8 cellular contexts compared by ENCODE assay signal in genomic region chr3:52455283-52456168, GRCh38. TPM values are rescaled to one million over a fixed set of nuclear protein-coding genes. Genes with fewer than 3 reads are reported as not detected.
DNase-seq lines count a peak whose midpoint lies in the region; ATAC-seq and TF ChIP-seq lines count a peak whose summit lies in the region.

NISCH (plus strand) TSS chr3:52455604; CDS start chr3:52455642, 38 bp downstream.

- peak within 1 kb of the TSS; percentile 96 for H3K9ac ChIP-seq in muscle layer of colon (ENCODE audit: low read length)

- ATAC-seq in CD8-positive, alpha-beta T cell, result peak; percentile 94
- peak; percentile 68 for ATAC-seq in GM19395 (IDR thresholded peaks at IDR 0.05; ENCODE audit: unreplicated experiment)

- H3K4me3 ChIP-seq in CD8-positive, alpha-beta T cell (ENCODE audit: low read depth, low read length), result peak within 1 kb of the TSS; percentile 86
- H3K4me3 ChIP-seq in OCI-LY7 (ENCODE audit: low read depth, low read length, poor library complexity, severe bottlenecking) (peak within 1 kb of the TSS; percentile 99), muscle layer of colon (ENCODE audit: low read depth in 1 of 2, low read length in 2 of 2) (peak within 1 kb of the TSS; percentile 87 to 90)

- peaks cover 43% of the 10 kb centered on the region for H3K4me1 Mint-ChIP-seq in CD8-positive, alpha-beta T cell (ENCODE audit: low read depth)

- BruUV-seq in OCI-LY7 (replicated peaks; lab: Mats Ljungman, UMichigan), result no TSS peak

- no peaks in the 10 kb centered on the region for H3K27me3 ChIP-seq in CD8-positive, alpha-beta T cell (ENCODE audit: insufficient read depth, low read length)
- no peaks in the 10 kb centered on the region for H3K27me3 ChIP-seq in muscle layer of colon (ENCODE audit: control insufficient read depth in 1 of 2, insufficient read depth in 2 of 2, low read length in 2 of 2)

- peaks cover 26% of the 10 kb centered on the region for H3K4me1 ChIP-seq in CD8-positive, alpha-beta T cell (ENCODE audit: insufficient read depth, low read length)
- H3K4me1 ChIP-seq in OCI-LY7 (ENCODE audit: insufficient read depth, low read length, poor library complexity, severe bottlenecking) (peaks cover 31% of the 10 kb centered on the region), muscle layer of colon (ENCODE audit: insufficient read depth, low read length) (peaks cover 24% of the 10 kb centered on the region)

- H3K36me3 ChIP-seq in CD8-positive, alpha-beta T cell (ENCODE audit: insufficient read depth, low read length), result peaks cover under 1% of the 10 kb centered on the region
- peaks cover 29% of the 10 kb centered on the region for H3K36me3 ChIP-seq in OCI-LY7 (ENCODE audit: insufficient read depth, low read length)
- peaks cover 19% of the 10 kb centered on the region for H3K36me3 ChIP-seq in muscle layer of colon (ENCODE audit: insufficient read depth, low read length)

- H4K20me1 ChIP-seq in OCI-LY7 (ENCODE audit: insufficient read depth, low read length), result no peaks in the 10 kb centered on the region

- CTCF ChIA-PET in CD8-positive, alpha-beta T cell (lab: Charles Lee), result interaction anchor here (0.7 to 3.9 kb wide), 2 partner anchors 8 to 10 kb away, joined by 3 to 28 read pairs; partner anchors contain the start of gene SEMA3G
- CTCF ChIA-PET in OCI-LY7 (lab: Charles Lee; ENCODE audit: unreplicated experiment), result interaction anchor here (0.6 kb wide), 1 partner anchor 49 kb away, joined by 3 read pairs; no protein-coding TSS in a partner anchor

- no peaks in the 10 kb centered on the region for H3K9me2 ChIP-seq in OCI-LY7 (ENCODE audit: insufficient read depth, low read length)

- H3K27ac Mint-ChIP-seq in CD8-positive, alpha-beta T cell, result peak within 1 kb of the TSS; percentile 99

- POLR2A ChIA-PET in CD8-positive, alpha-beta T cell (lab: Charles Lee), result interaction anchor here (0.7 to 1.1 kb wide), 2 partner anchors 44 to 799 kb away, joined by 3 to 5 read pairs; no protein-coding TSS in a partner anchor
- POLR2A ChIA-PET in OCI-LY7 (lab: Charles Lee), result no interaction called here

- no peaks in the 10 kb centered on the region for H3K9me3 Mint-ChIP-seq in CD8-positive, alpha-beta T cell

- peak within 1 kb of the TSS; percentile 91 for H3K4me3 Mint-ChIP-seq in CD8-positive, alpha-beta T cell

- H2AFZ ChIP-seq in OCI-LY7 (ENCODE audit: low read length), result peak within 1 kb of the TSS; percentile 84; the same call in 1 of the 2 replicates

- TF ChIP-seq POLR2A in erythroblast (IDR thresholded peaks at IDR 0.05; ENCODE audit: low read length), result peak; percentile 48

- H3K79me2 ChIP-seq in OCI-LY7 (ENCODE audit: insufficient read depth, low read depth, low read length), result peaks cover 13% of the 10 kb centered on the region; the same call in 1 of the 2 replicates

- H3K9me3 ChIP-seq in CD8-positive, alpha-beta T cell (ENCODE audit: low read length), result no peaks in the 10 kb centered on the region
- H3K9me3 ChIP-seq in OCI-LY7 (ENCODE audit: low read length), result no peaks in the 10 kb centered on the region
- no peaks in the 10 kb centered on the region for H3K9me3 ChIP-seq in muscle layer of colon (ENCODE audit: low read length)

- H3K27me3 Mint-ChIP-seq in CD8-positive, alpha-beta T cell (ENCODE audit: low read depth), result no peaks in the 10 kb centered on the region

- no peak for TF ChIP-seq CTCF in CD8-positive, alpha-beta T cell (IDR thresholded peaks at IDR 0.05)
- TF ChIP-seq CTCF in OCI-LY7 (conservative IDR thresholded peaks at IDR 0.05; ENCODE audit: low read length), result no peak

- H3K27ac ChIP-seq in CD8-positive, alpha-beta T cell (ENCODE audit: low read depth, low read length), result peak within 1 kb of the TSS; percentile 90
- H3K27ac ChIP-seq in OCI-LY7 (ENCODE audit: low read depth, low read length, poor library complexity, severe bottlenecking) (peak within 1 kb of the TSS; percentile 52), muscle layer of colon (ENCODE audit: low read depth, low read length) (peak within 1 kb of the TSS; percentile 97)

- H3K4me2 ChIP-seq in OCI-LY7 (ENCODE audit: low read length), result peak within 1 kb of the TSS; percentile 97

- DNase-seq in CD8-positive, alpha-beta T cell, result peak; percentile 92 to 99 (median 97)
- peak; percentile 84 for DNase-seq in HK-2 (ENCODE audit: unreplicated experiment)
- DNase-seq in OCI-LY7 (ENCODE audit: low spot score), result peak; percentile 93
- DNase-seq in activated T-cell treated with anti-CD3 and anti-CD28 coated beads for 48 hours (ENCODE audit: low read depth), result peak; percentile 97
- DNase-seq in erythroblast (lab: John Stamatoyannopoulos, UW), result peak; percentile 90 to 95
- DNase-seq in stimulated activated CD8-positive, alpha-beta memory T cell treated with anti-CD3 and anti-CD28 coated beads, Interleukin-7, amount 100 ng/mL, for 24 hours (ENCODE audit: low read depth), result peak; percentile 89

- peaks cover 41% of the 10 kb centered on the region for H3K36me3 Mint-ChIP-seq in CD8-positive, alpha-beta T cell

- intact Hi-C loops in CD8-positive, alpha-beta T cell (cut with DNase I, micrococcal nuclease), result loop anchor here (1.0 to 10.0 kb wide), 6 partner anchors 81 to 889 kb away; partner anchors contain the start of genes UQCC5 (in 2 of the 2), DCP1A (in 1 of the 2), DUSP7 (in 1 of the 2) and GLT8D1 (in 1 of the 2)
- intact Hi-C loops in OCI-LY7 (cut with micrococcal nuclease; ENCODE audit: unreplicated experiment), result loop anchor here (5.0 kb wide), 2 partner anchors 82 to 232 kb away; partner anchors contain the start of genes GNL3, PBRM1 and UQCC5

RNA-seq across cellular contexts. Expression of gene NISCH, which starts in this region (rescaled TPM):
- 100 to 1,000 TPM; 150 to 163 TPM for total RNA-seq in CD8-positive, alpha-beta T cell
- total RNA-seq in OCI-LY7 (2014; rRNA removed; shearing (Covaris generic)), result 53.8 and 60.5 TPM in 2 replicates
- 73.3 and 78.5 TPM in 2 replicates for total RNA-seq in OCI-LY7 (2022)

Comparison
In these comparisons a context has a peak if more than half of its experiments do, and no peak if none do; other contexts are left out.
1. Peak in every context shown above with its lines: DNase-seq, ATAC-seq, H3K4me3 ChIP-seq and H3K27ac ChIP-seq.